24 cellular contexts compared by ENCODE assay signal in genomic region chr4:187387709-187388108, GRCh38.
A peak's percentile ranks its signal among the peaks of the same experiment; 100 is the strongest.
DNase-seq lines count a peak whose midpoint lies in the region; TF ChIP-seq lines count a peak whose summit lies in the region.
"Had no signal": no experiment of that assay in that cellular context is flagged by ENCODE, and none has a peak within 500 bp of the region (broad histone marks: within the 10 kb centered on the region; RNA-seq: fewer than 3 reads in every experiment).

No MANE protein-coding gene starts in this region.

- H3K4me3 ChIP-seq in adipocyte (ENCODE audit: low read length) = no peak overlapping the region
- H3K4me3 ChIP-seq in fibroblast of pulmonary artery (replicated peaks; ENCODE audit: low read depth, low read length) = no peak overlapping the region
- no peak overlapping the region for H3K4me3 ChIP-seq in uterus
- H3K4me3 ChIP-seq: gastroesophageal sphincter, lower lobe of right lung, suprapubic skin had no signal

- H3K9me3 ChIP-seq in adipocyte (ENCODE audit: control insufficient read depth, low read length) = no peaks in the 10 kb centered on the region
- H3K9me3 ChIP-seq in uterus = no peaks in the 10 kb centered on the region
- H3K9me3 ChIP-seq: BE2C, gastroesophageal sphincter, lower lobe of right lung, neutrophil, suprapubic skin had no signal

- no peaks in the 10 kb centered on the region for H3K27me3 ChIP-seq in adipocyte (replicated peaks; ENCODE audit: control insufficient read depth, insufficient read depth, low read length)
- H3K27me3 ChIP-seq in uterus = no peaks in the 10 kb centered on the region
- H3K27me3 ChIP-seq: BE2C, gastroesophageal sphincter, neutrophil, suprapubic skin had no signal

- no peak for TF ChIP-seq POLR2A in uterus (IDR thresholded peaks at IDR 0.05)

- H3K4me3 Mint-ChIP-seq in HFFc6 = no peak overlapping the region
- H3K4me3 Mint-ChIP-seq: activated naive CD4-positive, alpha-beta T cell treated with anti-CD3 and anti-CD28 coated beads, Interleukin-2, amount 50 U/mL, for 24 hours; activated T-cell treated with anti-CD3 and anti-CD28 coated beads, Interleukin-2, amount 50 U/mL, for 72 hours; stimulated activated effector memory CD8-positive, alpha-beta T cell treated with anti-CD3 and anti-CD28 coated beads, Interleukin-12 subunit alpha, Interleukin-12 subunit beta, amount 100 ng/mL, for 72 hours had no signal

- H3K36me3 Mint-ChIP-seq in HFFc6 (ENCODE audit: low read depth) = no peaks in the 10 kb centered on the region
- H3K36me3 Mint-ChIP-seq: activated naive CD4-positive, alpha-beta T cell treated with anti-CD3 and anti-CD28 coated beads, Interleukin-2, amount 50 U/mL, for 24 hours; stimulated activated effector memory CD8-positive, alpha-beta T cell treated with anti-CD3 and anti-CD28 coated beads, Interleukin-12 subunit alpha, Interleukin-12 subunit beta, amount 100 ng/mL, for 72 hours had no signal

- H3K4me1 ChIP-seq in adipocyte (ENCODE audit: control insufficient read depth, insufficient read depth, low read length) (no peaks in the 10 kb centered on the region), uterus (no peaks in the 10 kb centered on the region)
- H3K4me1 ChIP-seq: gastroesophageal sphincter, lower lobe of right lung, suprapubic skin had no signal

- H3K9ac ChIP-seq in adipocyte (ENCODE audit: low read length) = no peak overlapping the region

- no peaks in the 10 kb centered on the region for H3K36me3 ChIP-seq in adipocyte (ENCODE audit: control insufficient read depth, insufficient read depth, low read length, severe bottlenecking)
- no peaks in the 10 kb centered on the region for H3K36me3 ChIP-seq in uterus
- H3K36me3 ChIP-seq: BE2C, gastroesophageal sphincter, lower lobe of right lung, neutrophil, suprapubic skin had no signal

- no peak overlapping the region for H3K27ac ChIP-seq in uterus
- H3K27ac ChIP-seq: gastroesophageal sphincter, HL-60, lower lobe of right lung, neutrophil, suprapubic skin had no signal

- no peaks in the 10 kb centered on the region for H3K9me3 Mint-ChIP-seq in HFFc6

- TF ChIP-seq CTCF in HFFc6 (IDR thresholded peaks at IDR 0.05) (no peak), fibroblast of pulmonary artery (IDR thresholded peaks at IDR 0.05; ENCODE audit: low read length, missing control alignments) (no peak), uterus (IDR thresholded peaks at IDR 0.05) (no peak)

- DNase-seq in HFFc6 (peak; percentile 11), adipocyte (ENCODE audit: low read depth) (peak; percentile 75), fibroblast of pulmonary artery (ENCODE audit: low read depth) (peak; percentile 28), islet precursor cell (no peak), uterus (no peak), SKM-1 treated with dmso at 0.1 percent for 144 hours (lab: John Stamatoyannopoulos, UW; ENCODE audit: unreplicated experiment) (no peak), NCI-H774 (lab: John Stamatoyannopoulos, UW) (no peak)
- DNase-seq: activated CD4-positive, alpha-beta T cell treated with anti-CD3 and anti-CD28 coated beads for 48 hours; activated T-cell treated with anti-CD3 and anti-CD28 coated beads, Interleukin-2, amount 50 U/mL, for 72 hours; BE2C; DND-41; effector CD4-positive, alpha-beta T cell; erythroblast; kidney; lower lobe of right lung; NCI-H187 treated with DMSO at 0.1 percent for 48 hours; SHP77 treated with DMSO at 0.1 percent for 48 hours; stimulated activated CD4-positive, alpha-beta T cell treated with anti-CD3 and anti-CD28 coated beads, Interleukin-1b, Interleukin-23, amount 100 ng/mL, for 48 hours had no signal

- H3K4me1 Mint-ChIP-seq in HFFc6 (ENCODE audit: low read depth) = peaks cover 9% of the 10 kb centered on the region
- H3K4me1 Mint-ChIP-seq: activated naive CD4-positive, alpha-beta T cell treated with anti-CD3 and anti-CD28 coated beads, Interleukin-2, amount 50 U/mL, for 24 hours; stimulated activated effector memory CD8-positive, alpha-beta T cell treated with anti-CD3 and anti-CD28 coated beads, Interleukin-12 subunit alpha, Interleukin-12 subunit beta, amount 100 ng/mL, for 72 hours had no signal

- H3K27ac Mint-ChIP-seq in HFFc6 = no peak overlapping the region
- H3K27ac Mint-ChIP-seq: activated naive CD4-positive, alpha-beta T cell treated with anti-CD3 and anti-CD28 coated beads, Interleukin-2, amount 50 U/mL, for 24 hours; activated T-cell treated with anti-CD3 and anti-CD28 coated beads, Interleukin-2, amount 50 U/mL, for 72 hours; stimulated activated effector memory CD8-positive, alpha-beta T cell treated with anti-CD3 and anti-CD28 coated beads, Interleukin-12 subunit alpha, Interleukin-12 subunit beta, amount 100 ng/mL, for 72 hours had no signal

- no peaks in the 10 kb centered on the region for H3K27me3 Mint-ChIP-seq in HFFc6 (ENCODE audit: insufficient read depth)
- H3K27me3 Mint-ChIP-seq: activated naive CD4-positive, alpha-beta T cell treated with anti-CD3 and anti-CD28 coated beads, Interleukin-2, amount 50 U/mL, for 24 hours had no signal

- intact Hi-C loops in uterus (cut with DNase I; ENCODE audit: low total_unique reads) = no loop called here

Comparison
In these comparisons a context has a peak if more than half of its experiments do, and no peak if none do; other contexts are left out.
1. DNase-seq: peak in HFFc6 (single experiment), adipocyte (single experiment) and fibroblast of pulmonary artery (single experiment); none in islet precursor cell (single experiment), uterus (0 of 2), SKM-1 treated with dmso at 0.1 percent for 144 hours (single experiment) and NCI-H774 (single experiment).